In genomic region chr2:61017003-61017555, GRCh38 we compare ENCODE assay signal across 1 cellular context.
TF ChIP-seq lines count a peak whose summit lies in the region.

No MANE protein-coding gene starts in this region.

TF ChIP-seq in HCT116, 20 proteins besides CTCF, POLR2A, EP300 and RAD21 (continued from another document):
- TF ChIP-seq ZBTB33 (IDR thresholded peaks at IDR 0.05; ENCODE audit: extremely low read depth, insufficient replicate concordance, low read length), result peak; percentile 19
- TF ChIP-seq CBX3 (IDR thresholded peaks at IDR 0.05; ENCODE audit: low read depth), result peak; percentile 97
- peak; percentile 57 for TF ChIP-seq JUND (IDR thresholded peaks at IDR 0.05)
- no peak for TF ChIP-seq EGR1 (IDR thresholded peaks at IDR 0.05; ENCODE audit: low read depth)
- TF ChIP-seq SP1 (IDR thresholded peaks at IDR 0.05; ENCODE audit: low read depth), result peak; percentile 82
- peak; percentile 87 for TF ChIP-seq MAX (IDR thresholded peaks at IDR 0.05)
- TF ChIP-seq ZNF274 (IDR thresholded peaks at IDR 0.05; ENCODE audit: low read depth, low read length), result no peak
- TF ChIP-seq YY1 (IDR thresholded peaks at IDR 0.05; ENCODE audit: extremely low read depth, insufficient replicate concordance, low read depth, low read length), result peak; percentile 84
- TF ChIP-seq ATF3 (IDR thresholded peaks at IDR 0.05), result no peak
- no peak for TF ChIP-seq EZH2 (IDR thresholded peaks at IDR 0.05)
- TF ChIP-seq CEBPB (IDR thresholded peaks at IDR 0.05; ENCODE audit: low read depth), result no peak; the same call in 1 of the 2 replicates
- TF ChIP-seq ELF1 (IDR thresholded peaks at IDR 0.05; ENCODE audit: borderline replicate concordance, low read depth), result no peak; the same call in 1 of the 2 replicates
- TF ChIP-seq SIN3A (IDR thresholded peaks at IDR 0.05; ENCODE audit: low read depth), result peak; percentile 88
- no peak for TF ChIP-seq EZH2phosphoT487 (IDR thresholded peaks at IDR 0.05; ENCODE audit: borderline replicate concordance)
- no peak for TF ChIP-seq TCF7L2 (IDR thresholded peaks at IDR 0.05; ENCODE audit: borderline replicate concordance, extremely low read depth, insufficient read depth, insufficient read length)
